8 cellular contexts compared by ENCODE assay signal in the genomic region with DNA sequence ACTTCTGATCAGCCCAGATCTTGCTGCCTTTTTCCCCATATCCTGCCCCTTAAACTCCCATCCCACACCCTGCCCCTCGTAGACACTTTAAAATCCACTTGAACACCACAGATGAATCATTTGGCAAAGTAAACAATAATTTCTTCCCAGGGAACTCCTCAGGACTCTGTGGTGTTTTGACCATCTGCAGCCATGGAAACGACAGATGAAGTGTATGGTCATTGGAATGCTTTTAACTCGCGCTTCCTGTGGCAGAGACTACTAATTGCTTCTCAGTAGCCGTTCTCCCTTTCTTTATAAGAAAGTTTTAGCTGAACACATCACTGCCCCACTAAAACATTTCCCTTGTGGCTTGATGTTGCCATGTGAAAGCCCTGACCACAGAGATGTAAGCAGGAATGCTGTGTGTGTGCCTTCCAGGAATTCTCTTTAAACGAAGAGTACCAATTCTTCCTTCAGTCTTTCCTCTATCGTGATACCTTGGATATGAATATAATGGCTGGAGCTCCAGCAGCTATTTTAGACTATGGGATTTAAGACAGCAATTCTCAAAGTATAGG.
A peak's percentile ranks its signal among the peaks of the same experiment; 100 is the strongest.
DNase-seq lines count a peak whose midpoint lies in the region; ATAC-seq and TF ChIP-seq lines count a peak whose summit lies in the region.

No MANE protein-coding gene starts in this region.

- H3K4me3 Mint-ChIP-seq in HFFc6: peak overlapping the region; percentile 80

- intact Hi-C loops in left cardiac atrium (cut with DNase I): no loop called here

- H3K36me3 ChIP-seq in skeletal muscle satellite cell (ENCODE audit: insufficient read depth, low read length): no peaks in the 10 kb centered on the region

- peaks cover 35% of the 10 kb centered on the region for H3K4me1 Mint-ChIP-seq in HFFc6 (ENCODE audit: low read depth)

- H3K4me2 ChIP-seq in skeletal muscle satellite cell (ENCODE audit: low read length): peak overlapping the region; percentile 65

- peak; percentile 100 for DNase-seq in HFFc6
- DNase-seq in T1000 (lab: John Stamatoyannopoulos, UW): peak; percentile 86
- DNase-seq in left cardiac atrium: peak; percentile 47
- no peak for DNase-seq in activated effector memory CD4-positive, alpha-beta T cell treated with Interleukin-2 at 50 U/mL for 16 hours

- H3K4me3 ChIP-seq in skeletal muscle satellite cell (ENCODE audit: low read length): peak overlapping the region; percentile 28

- H3K9me3 Mint-ChIP-seq in HFFc6: no peaks in the 10 kb centered on the region

- peak overlapping the region; percentile 76 for H3K9ac ChIP-seq in skeletal muscle satellite cell (ENCODE audit: low read depth, low read length)

- TF ChIP-seq CTCF in HFFc6 (IDR thresholded peaks at IDR 0.05): peak; percentile 24

- peaks cover 15% of the 10 kb centered on the region for H3K4me1 ChIP-seq in skeletal muscle satellite cell (ENCODE audit: control insufficient read depth, insufficient read depth, low read length)

- H3K9me3 ChIP-seq in skeletal muscle satellite cell (replicated peaks; ENCODE audit: low read length): no peaks in the 10 kb centered on the region

- no peaks in the 10 kb centered on the region for H3K36me3 Mint-ChIP-seq in HFFc6 (ENCODE audit: low read depth)

- H3K27me3 ChIP-seq in skeletal muscle satellite cell (ENCODE audit: control insufficient read depth, insufficient read depth, low read length): no peaks in the 10 kb centered on the region

- ATAC-seq in left cardiac atrium (peak; percentile 83 to 96), HG03139 (IDR thresholded peaks at IDR 0.05; ENCODE audit: unreplicated experiment) (no peak), HG02885 (IDR thresholded peaks at IDR 0.05; ENCODE audit: poor library complexity, unreplicated experiment) (no peak), GM19397 (IDR thresholded peaks at IDR 0.05; ENCODE audit: unreplicated experiment) (no peak)

- no peaks in the 10 kb centered on the region for H3K27me3 Mint-ChIP-seq in HFFc6 (ENCODE audit: insufficient read depth)

- H3K27ac Mint-ChIP-seq in HFFc6: peak overlapping the region; percentile 97

Comparison
In these comparisons a context has a peak if more than half of its experiments do, and no peak if none do; other contexts are left out.
1. ATAC-seq: peak in left cardiac atrium (2 of 2); none in HG03139 (single experiment), HG02885 (single experiment) and GM19397 (single experiment).